In genomic region chr4:170259631-170260153, GRCh38 we compare ENCODE assay signal across 8 cellular contexts.
A peak's percentile ranks its signal among the peaks of the same experiment; 100 is the strongest.
DNase-seq lines count a peak whose midpoint lies in the region; ATAC-seq and TF ChIP-seq lines count a peak whose summit lies in the region.

No MANE protein-coding gene starts in this region.

- peak in 11 of 14 donors; percentile 1 to 49 (median 23) for DNase-seq in C1 segment of cervical spinal cord (lab: John Stamatoyannopoulos, UW)
- peak; percentile 83 for DNase-seq in NCI-H1048 (lab: John Stamatoyannopoulos, UW)
- peak; percentile 80 to 94 for DNase-seq in SJCRH30
- DNase-seq in dermis blood vessel endothelial cell = peak; percentile 62
- peak; percentile 61 to 66 for DNase-seq in lung microvascular endothelial cell (ENCODE audit: low read depth in 2 of 2)
- DNase-seq in tibial artery = peak in 1 of 2 donors; percentile 24

- H3K27me3 ChIP-seq in SJCRH30 (no peaks in the 10 kb centered on the region), tibial artery (peaks cover 0 to 11% of the 10 kb centered on the region in 2 donors)

- no peak for TF ChIP-seq POLR2A in GM18505 (IDR thresholded peaks at IDR 0.05; ENCODE audit: borderline replicate concordance, extremely low read depth, insufficient read depth, insufficient read length)

- H3K36me3 ChIP-seq in SJCRH30 (no peaks in the 10 kb centered on the region), tibial artery (no peaks in the 10 kb centered on the region)

- H3K4me3 ChIP-seq in SJCRH30 (no peak overlapping the region), tibial artery (no peak overlapping the region)

- peak; percentile 99 for ATAC-seq in GM18505 (IDR thresholded peaks at IDR 0.05; ENCODE audit: unreplicated experiment)
- peak; percentile 95 for ATAC-seq in HG02840 (IDR thresholded peaks at IDR 0.05; ENCODE audit: low FRiP score, unreplicated experiment)

- H3K4me1 ChIP-seq in SJCRH30 (no peaks in the 10 kb centered on the region), tibial artery (no peaks in the 10 kb centered on the region)

- intact Hi-C loops in tibial artery (cut with DNase I; ENCODE audit: low total_unique reads) = no loop called here

- no peaks in the 10 kb centered on the region for H3K9me3 ChIP-seq in SJCRH30 (replicated peaks)
- no peaks in the 10 kb centered on the region for H3K9me3 ChIP-seq in tibial artery

- TF ChIP-seq CTCF in tibial artery (IDR thresholded peaks at IDR 0.05) = peak; percentile 49 to 57

- H3K27ac ChIP-seq in SJCRH30 = no peak overlapping the region
- H3K27ac ChIP-seq in tibial artery = no peak overlapping the region
